In genomic region chr2:138724296-138724695, GRCh38 we compare ENCODE assay signal across 15 cellular contexts. TPM values are rescaled to one million over a fixed set of nuclear protein-coding genes. Genes with fewer than 3 reads are reported as not detected.
"Had no signal": no experiment of that assay in that cellular context is flagged by ENCODE, and none has a peak within 500 bp of the region (broad histone marks: within the 10 kb centered on the region; RNA-seq: fewer than 3 reads in every experiment).

No MANE protein-coding gene starts in this region.

- H3K9me3 Mint-ChIP-seq: activated naive CD8-positive, alpha-beta T cell treated with anti-CD3 and anti-CD28 coated beads for 36 hours; T-helper 2 cell treated with Interferon-gamma antibody and Interleukin-4, amounts not matched to agents 5 μg/mL and 100 μg/mL, for 36 hours had no signal

- H3K27ac Mint-ChIP-seq: activated CD4-positive, alpha-beta memory T cell treated with anti-CD3 and anti-CD28 coated beads for 36 hours; activated naive CD8-positive, alpha-beta T cell treated with anti-CD3 and anti-CD28 coated beads for 36 hours; T-helper 2 cell treated with Interferon-gamma antibody and Interleukin-4, amounts not matched to agents 5 μg/mL and 100 μg/mL, for 36 hours had no signal

- H3K27ac ChIP-seq: heart right ventricle, ovary, skin epidermis, tibial artery, vagina had no signal

- DNase-seq: activated CD4-positive, alpha-beta memory T cell treated with anti-CD3 and anti-CD28 coated beads for 36 hours; activated gamma-delta T cell treated with Interleukin-2 at 50 U/mL for 16 hours; activated naive CD8-positive, alpha-beta T cell treated with anti-CD3 and anti-CD28 coated beads for 36 hours; activated T-cell treated with anti-CD3 and anti-CD28 coated beads, Interleukin-2, amount 50 U/mL, for 48 hours; heart right ventricle; kidney; left ventricle myocardium superior; ovary; tibial artery had no signal

- H3K9me3 ChIP-seq: heart right ventricle, ovary, tibial artery, vagina had no signal

- H3K4me1 Mint-ChIP-seq: activated naive CD8-positive, alpha-beta T cell treated with anti-CD3 and anti-CD28 coated beads for 36 hours had no signal

- FAIRE-seq: frontal cortex, kidney had no signal

- H3K4me3 Mint-ChIP-seq: activated CD4-positive, alpha-beta memory T cell treated with anti-CD3 and anti-CD28 coated beads for 36 hours; activated naive CD8-positive, alpha-beta T cell treated with anti-CD3 and anti-CD28 coated beads for 36 hours; T-helper 2 cell treated with Interferon-gamma antibody and Interleukin-4, amounts not matched to agents 5 μg/mL and 100 μg/mL, for 36 hours had no signal

- H3K4me1 ChIP-seq: heart right ventricle, tibial artery, vagina had no signal

- H3K36me3 Mint-ChIP-seq: activated CD4-positive, alpha-beta memory T cell treated with anti-CD3 and anti-CD28 coated beads for 36 hours; activated naive CD8-positive, alpha-beta T cell treated with anti-CD3 and anti-CD28 coated beads for 36 hours had no signal

- H3K36me3 ChIP-seq: heart right ventricle, ovary, tibial artery, vagina had no signal

- H3K4me3 ChIP-seq: heart right ventricle, ovary, skin epidermis, tibial artery, vagina had no signal

- H3K27me3 ChIP-seq: heart right ventricle, ovary, tibial artery, vagina had no signal

RNA-seq across cellular contexts. Expression of gene NXPH2, which starts 55.9 kb away (rescaled TPM):
- total RNA-seq: activated CD4-positive, alpha-beta memory T cell treated with anti-CD3 and anti-CD28 coated beads for 36 hours; activated naive CD8-positive, alpha-beta T cell treated with anti-CD3 and anti-CD28 coated beads for 36 hours; heart right ventricle; left ventricle myocardium superior; mesenteric fat pad; vagina had no signal
- polyA plus RNA-seq: heart right ventricle, neural cell had no signal
